ENCODE assay signal across 23 cellular contexts in genomic region chr6:93304514-93304913, GRCh38.
"Had no signal": no experiment of that assay in that cellular context is flagged by ENCODE, and none has a peak within 500 bp of the region (broad histone marks: within the 10 kb centered on the region; RNA-seq: fewer than 3 reads in every experiment).

No MANE protein-coding gene starts in this region.

- H3K4me1 Mint-ChIP-seq: immature natural killer cell; memory B cell; stimulated activated memory B cell treated with anti-CD40 and anti-IgM and Interleukin-4, amounts not matched to agents 10 μg/mL and 1 μg/mL and 100 μg/mL, for 72 hours; stimulated activated naive CD8-positive, alpha-beta T cell treated with anti-CD3 and anti-CD28 coated beads, Interleukin-15, amount 100 ng/mL, for 72 hours had no signal

- DNase-seq: effector memory CD8-positive, alpha-beta T cell; gastrocnemius medialis; immature natural killer cell; left ventricle myocardium inferior; lower lobe of right lung; midbrain; posterior cingulate gyrus; spleen; stimulated activated CD4-positive, alpha-beta T cell treated with anti-CD3 and anti-CD28 coated beads, Interleukin-15, amount 100 ng/mL, for 24 hours; stimulated activated CD4-positive, alpha-beta T cell treated with anti-CD3 and anti-CD28 coated beads, Interleukin-1b, Interleukin-23, amount 100 ng/mL, for 48 hours; stimulated activated CD4-positive, alpha-beta T cell treated with anti-CD3 and anti-CD28 coated beads, Interleukin-4, amount 100 ng/mL, for 24 hours; stimulated activated naive CD8-positive, alpha-beta T cell treated with anti-CD3 and anti-CD28 coated beads, Interleukin-15, amount 100 ng/mL, for 72 hours; testis; transverse colon had no signal

- H3K9me3 Mint-ChIP-seq: dendritic cell treated with granulocyte-macrophage colony-stimulating factor and Interleukin-4, amounts not matched to agents 40 ng/mL and 50 ng/mL, for 4 days had no signal

- H3K27me3 ChIP-seq: esophagus muscularis mucosa, gastrocnemius medialis, spleen, testis, transverse colon had no signal

- FAIRE-seq: colon, keratinocyte had no signal

- H3K9me3 ChIP-seq: esophagus muscularis mucosa, gastrocnemius medialis, left ventricle myocardium inferior, lower lobe of right lung, testis, transverse colon had no signal

- H3K27me3 Mint-ChIP-seq: dendritic cell treated with granulocyte-macrophage colony-stimulating factor and Interleukin-4, amounts not matched to agents 40 ng/mL and 50 ng/mL, for 4 days; effector memory CD8-positive, alpha-beta T cell; memory B cell; natural killer cell treated with Interleukin-12 subunit alpha and Interleukin-12 subunit beta and Interleukin-15 and Interleukin-18, amount 100 ng/mL, for 72 hours; stimulated activated memory B cell treated with anti-CD40 and anti-IgM and Interleukin-4, amounts not matched to agents 10 μg/mL and 1 μg/mL and 100 μg/mL, for 72 hours; stimulated activated naive CD8-positive, alpha-beta T cell treated with anti-CD3 and anti-CD28 coated beads, Interleukin-15, amount 100 ng/mL, for 72 hours had no signal

- H3K4me3 Mint-ChIP-seq: dendritic cell treated with granulocyte-macrophage colony-stimulating factor and Interleukin-4, amounts not matched to agents 40 ng/mL and 50 ng/mL, for 4 days; effector memory CD8-positive, alpha-beta T cell; immature natural killer cell; memory B cell; natural killer cell treated with Interleukin-12 subunit alpha and Interleukin-12 subunit beta and Interleukin-15 and Interleukin-18, amount 100 ng/mL, for 72 hours; stimulated activated memory B cell treated with anti-CD40 and anti-IgM and Interleukin-4, amounts not matched to agents 10 μg/mL and 1 μg/mL and 100 μg/mL, for 72 hours; stimulated activated naive CD8-positive, alpha-beta T cell treated with anti-CD3 and anti-CD28 coated beads, Interleukin-15, amount 100 ng/mL, for 72 hours had no signal

- H3K27ac Mint-ChIP-seq: dendritic cell treated with granulocyte-macrophage colony-stimulating factor and Interleukin-4, amounts not matched to agents 40 ng/mL and 50 ng/mL, for 4 days; effector memory CD8-positive, alpha-beta T cell; immature natural killer cell; memory B cell; natural killer cell treated with Interleukin-12 subunit alpha and Interleukin-12 subunit beta and Interleukin-15 and Interleukin-18, amount 100 ng/mL, for 72 hours; stimulated activated memory B cell treated with anti-CD40 and anti-IgM and Interleukin-4, amounts not matched to agents 10 μg/mL and 1 μg/mL and 100 μg/mL, for 72 hours; stimulated activated naive CD8-positive, alpha-beta T cell treated with anti-CD3 and anti-CD28 coated beads, Interleukin-15, amount 100 ng/mL, for 72 hours had no signal

- H3K36me3 ChIP-seq: gastrocnemius medialis, left ventricle myocardium inferior, lower lobe of right lung, spleen, transverse colon had no signal

- H3K36me3 Mint-ChIP-seq: immature natural killer cell; memory B cell; natural killer cell treated with Interleukin-12 subunit alpha and Interleukin-12 subunit beta and Interleukin-15 and Interleukin-18, amount 100 ng/mL, for 72 hours; stimulated activated memory B cell treated with anti-CD40 and anti-IgM and Interleukin-4, amounts not matched to agents 10 μg/mL and 1 μg/mL and 100 μg/mL, for 72 hours had no signal

- H3K4me3 ChIP-seq: esophagus muscularis mucosa, gastrocnemius medialis, left ventricle myocardium inferior, lower lobe of right lung, spleen, testis, transverse colon had no signal

- ATAC-seq: effector memory CD8-positive, alpha-beta T cell; gastrocnemius medialis; lower lobe of right lung; natural killer cell treated with Interleukin-12 subunit alpha and Interleukin-12 subunit beta and Interleukin-15 and Interleukin-18, amount 100 ng/mL, for 72 hours; sciatic nerve; stimulated activated memory B cell treated with anti-CD40 and anti-IgM and Interleukin-4, amounts not matched to agents 10 μg/mL and 1 μg/mL and 100 μg/mL, for 72 hours; stimulated activated naive CD8-positive, alpha-beta T cell treated with anti-CD3 and anti-CD28 coated beads, Interleukin-15, amount 100 ng/mL, for 72 hours had no signal

- H3K4me1 ChIP-seq: gastrocnemius medialis, lower lobe of right lung, spleen, testis, transverse colon had no signal

- H3K27ac ChIP-seq: epithelial cell of prostate, esophagus muscularis mucosa, gastrocnemius medialis, left ventricle myocardium inferior, lower lobe of right lung, spleen, testis, transverse colon had no signal
